Comparison of ENCODE assay signal across 1 cellular context in the genomic region with DNA sequence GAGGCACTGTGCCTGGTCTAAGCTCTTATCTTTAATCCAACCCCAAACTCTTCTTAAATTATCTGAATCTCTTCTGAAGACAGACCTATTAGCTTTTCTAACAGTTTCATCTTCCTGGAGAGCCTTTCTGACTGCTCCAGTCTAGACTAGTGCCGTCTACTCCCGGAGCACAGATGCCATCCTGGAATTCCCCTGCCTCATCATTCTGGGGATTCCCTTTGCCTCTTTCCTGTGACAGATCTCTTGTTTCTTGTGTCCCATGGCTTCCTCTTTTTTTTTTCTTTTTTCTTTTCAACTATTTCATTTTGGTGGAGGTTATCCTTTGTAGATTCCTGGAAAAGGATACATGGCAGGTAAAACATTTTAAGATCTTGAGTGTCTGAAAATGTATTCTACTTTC.
TF ChIP-seq lines count a peak whose summit lies in the region.

No MANE protein-coding gene starts in this region.

TF ChIP-seq in SK-N-SH, 30 proteins besides CTCF, POLR2A, EP300 and RAD21:
- no peak for TF ChIP-seq JUND (IDR thresholded peaks at IDR 0.05)
